In genomic region chr9:34380034-34380510, GRCh38 we compare ENCODE assay signal across 8 cellular contexts. TPM values are rescaled to one million over a fixed set of nuclear protein-coding genes. Genes with fewer than 3 reads are reported as not detected.
A peak's percentile ranks its signal among the peaks of the same experiment; 100 is the strongest.
DNase-seq lines count a peak whose midpoint lies in the region; ATAC-seq and TF ChIP-seq lines count a peak whose summit lies in the region.

No MANE protein-coding gene starts in this region.

- no peak for TF ChIP-seq CTCF in chondrocyte (IDR thresholded peaks at IDR 0.05)
- TF ChIP-seq CTCF in mucosa of descending colon (IDR thresholded peaks at IDR 0.05) = no peak

- H3K9me3 Mint-ChIP-seq in chondrocyte (ENCODE audit: low read depth) = no peaks in the 10 kb centered on the region

- peak; percentile 34 for DNase-seq in stimulated activated CD4-positive, alpha-beta T cell treated with anti-CD3 and anti-CD28 coated beads, Interleukin-15, amount 100 ng/mL, for 24 hours
- no peak for DNase-seq in stimulated activated CD4-positive, alpha-beta T cell treated with anti-CD3 and anti-CD28 coated beads, Interleukin-2, amount 100 ng/mL, for 48 hours
- no peak for DNase-seq in chondrocyte (ENCODE audit: low spot score)
- DNase-seq in mucosa of descending colon = peak in 2 of 3 donors; percentile 63 to 64
- DNase-seq in SHP77 (lab: John Stamatoyannopoulos, UW) = no peak
- no peak for DNase-seq in NCI-H2227 treated with DMSO at 0.1 percent for 48 hours (lab: John Stamatoyannopoulos, UW)
- no peak for DNase-seq in epidermal melanocyte (ENCODE audit: insufficient read length, low spot score)

- peaks cover 33% of the 10 kb centered on the region for H3K4me1 Mint-ChIP-seq in chondrocyte (ENCODE audit: low read depth)

- H3K36me3 Mint-ChIP-seq in chondrocyte (ENCODE audit: low read depth) = no peaks in the 10 kb centered on the region

- H3K27me3 Mint-ChIP-seq in chondrocyte (ENCODE audit: low read depth) = no peaks in the 10 kb centered on the region

- H3K27ac Mint-ChIP-seq in chondrocyte (ENCODE audit: unreplicated experiment) = peak overlapping the region; percentile 58

- no peak overlapping the region for H3K4me3 Mint-ChIP-seq in chondrocyte (ENCODE audit: unreplicated experiment)

- no peaks in the 10 kb centered on the region for H3K36me3 ChIP-seq in mucosa of descending colon (ENCODE audit: low read depth)

- H3K9me3 ChIP-seq in mucosa of descending colon = no peaks in the 10 kb centered on the region

- no peak for ATAC-seq in mucosa of descending colon
- ATAC-seq in GM18907 (IDR thresholded peaks at IDR 0.05; ENCODE audit: unreplicated experiment) = no peak

- peaks cover 27% of the 10 kb centered on the region for H3K4me1 ChIP-seq in mucosa of descending colon (ENCODE audit: low read depth)

- H3K4me3 ChIP-seq in mucosa of descending colon = no peak overlapping the region

- intact Hi-C loops in mucosa of descending colon (cut with DNase I, micrococcal nuclease) = no loop called here

RNA-seq across cellular contexts. Expression of gene MYORG, which starts 3.4 kb away (rescaled TPM):
- total RNA-seq in chondrocyte = 5.3 to 7.5 TPM (median 6.8 TPM) in 3 replicates
- total RNA-seq in mucosa of descending colon = 10 to 100 TPM; 48.8 to 88.2 (median 63.4) TPM

RNA-seq across cellular contexts. Expression of gene NUDT2, which starts 50.7 kb away (rescaled TPM):
- 15.6 to 17.9 TPM (median 17.6 TPM) in 3 replicates for total RNA-seq in chondrocyte
- total RNA-seq in mucosa of descending colon = 10 to 100 TPM; 14.9 to 19.9 (median 17.2) TPM

RNA-seq across cellular contexts. Expression of gene KIF24, which starts 51.0 kb away (rescaled TPM):
- 0.90 to 2.5 TPM (median 1.0 TPM) in 3 replicates for total RNA-seq in chondrocyte
- 1 to 10 TPM; 1.3 to 2.8 (median 1.8) TPM for total RNA-seq in mucosa of descending colon

Comparison
In these comparisons a context has a peak if more than half of its experiments do, and no peak if none do; other contexts are left out.
1. DNase-seq: peak in stimulated activated CD4-positive, alpha-beta T cell treated with anti-CD3 and anti-CD28 coated beads, Interleukin-15, amount 100 ng/mL, for 24 hours (single experiment) and mucosa of descending colon (2 of 3); none in stimulated activated CD4-positive, alpha-beta T cell treated with anti-CD3 and anti-CD28 coated beads, Interleukin-2, amount 100 ng/mL, for 48 hours (0 of 2), chondrocyte (single experiment), SHP77 (0 of 2), NCI-H2227 treated with DMSO at 0.1 percent for 48 hours (single experiment) and epidermal melanocyte (single experiment).